13 cellular contexts compared by ENCODE assay signal in genomic region chr1:211705439-211706205, GRCh38. TPM values are rescaled to one million over a fixed set of nuclear protein-coding genes. Genes with fewer than 3 reads are reported as not detected.
A peak's percentile ranks its signal among the peaks of the same experiment; 100 is the strongest.
DNase-seq lines count a peak whose midpoint lies in the region; ATAC-seq, FAIRE-seq and TF ChIP-seq lines count a peak whose summit lies in the region.
"Had no signal": no experiment of that assay in that cellular context is flagged by ENCODE, and none has a peak within 500 bp of the region (broad histone marks: within the 10 kb centered on the region; RNA-seq: fewer than 3 reads in every experiment).

No MANE protein-coding gene starts in this region.

- peak; percentile 33; the same call in 2 of the 3 replicates for ATAC-seq in HepG2
- no peak for ATAC-seq in GM21825 (IDR thresholded peaks at IDR 0.05; ENCODE audit: unreplicated experiment)

- H3K9ac ChIP-seq in HepG2 (ENCODE audit: insufficient read depth, low read depth, low read length) (no peak overlapping the region), kidney (ENCODE audit: low read length in 2 of 2) (no peak overlapping the region)

- H4K20me1 ChIP-seq in HepG2 (ENCODE audit: insufficient read depth, low read length) = no peaks in the 10 kb centered on the region

- TF ChIP-seq CTCF in RWPE1 (conservative IDR thresholded peaks at IDR 0.05; ENCODE audit: low read depth) = no peak
- TF ChIP-seq CTCF in HepG2 (CRISPR knock-in tag; IDR thresholded peaks at IDR 0.05) = no peak
- no peak for TF ChIP-seq CTCF in kidney (IDR thresholded peaks at IDR 0.05; ENCODE audit: borderline replicate concordance, extremely low read depth, insufficient read depth)

- peaks cover 3 to 18% of the 10 kb centered on the region in 2 experiments; a peak in 2 of 5 replicates for H3K27me3 ChIP-seq in HepG2 (ENCODE audit: control insufficient read depth in 1 of 2, insufficient read depth in 2 of 2, low read length in 2 of 2)
- H3K27me3 ChIP-seq: ovary had no signal

- TF ChIP-seq EP300 in HepG2 (IDR thresholded peaks at IDR 0.05; ENCODE audit: low read depth in 2 of 2, low read length in 2 of 2) (no peak), HepG2 (CRISPR knock-in tag; IDR thresholded peaks at IDR 0.05; ENCODE audit: borderline replicate concordance) (no peak)

- H3K9me3 ChIP-seq in HepG2 (ENCODE audit: low read length) = no peaks in the 10 kb centered on the region
- H3K9me3 ChIP-seq in kidney (ENCODE audit: control insufficient read depth in 1 of 2, low read length in 2 of 2) = no peaks in the 10 kb centered on the region
- H3K9me3 ChIP-seq: ovary had no signal

- H3K4me1 ChIP-seq in HepG2 (ENCODE audit: insufficient read depth, low read length) = peaks cover 15% of the 10 kb centered on the region
- H3K4me1 ChIP-seq in kidney (ENCODE audit: control insufficient read depth in 1 of 2, insufficient read depth in 1 of 2, low read depth in 1 of 2, low read length in 2 of 2) = no peaks in the 10 kb centered on the region

- no peaks in the 10 kb centered on the region for H3K79me2 ChIP-seq in HepG2 (ENCODE audit: insufficient read depth, low read length)

- no peak for FAIRE-seq in H54 (lab: Jason Lieb, UNC)
- FAIRE-seq in HepG2 (lab: Jason Lieb, UNC) = no peak
- FAIRE-seq in kidney (lab: Jason Lieb, UNC) = no peak

- peak overlapping the region; percentile 81 for H3K27ac ChIP-seq in RWPE1
- no peak overlapping the region for H3K27ac ChIP-seq in HepG2 (ENCODE audit: extremely low read length, insufficient read depth, low read length)
- H3K27ac ChIP-seq in kidney (ENCODE audit: low read depth in 2 of 2, low read length in 2 of 2) = no peak overlapping the region
- H3K27ac ChIP-seq: ovary had no signal

- BruUV-seq in HepG2 (replicated peaks; lab: Mats Ljungman, UMichigan) = no TSS peak

- CTCF ChIA-PET in RWPE1 (lab: Yijun Ruan, JAX) = interaction anchor here (1.0 to 1.2 kb wide), 2 partner anchors 25 to 330 kb away, joined by 5 to 7 read pairs; partner anchors contain the start of genes DTL and INTS7
- CTCF ChIA-PET in HepG2 (lab: Yijun Ruan, JAX; ENCODE audit: low intra/inter-chr PET ratio, low total read pairs) = no interaction called here

- WGBS in HepG2 (ENCODE audit: low lambda C conversion rate) = 4% methylated on average over 5 of the region's 6 CpGs

- DNase-seq in DMS53 (lab: John Stamatoyannopoulos, UW) = peak; percentile 56
- DNase-seq in H54 (ENCODE audit: insufficient read length, low spot score) = peak; percentile 25
- peak; percentile 79 for DNase-seq in RWPE1 (ENCODE audit: low spot score)
- no peak for DNase-seq in HepG2 (ENCODE audit: low spot score)
- no peak for DNase-seq in kidney
- no peak for DNase-seq in T-helper 9 cell
- DNase-seq in NCI-H1417 treated with DMSO at 0.1 percent for 48 hours (lab: John Stamatoyannopoulos, UW) = no peak
- DNase-seq: effector CD4-positive, alpha-beta T cell; NCI-H1092; ovary; stimulated activated naive CD4-positive, alpha-beta T cell had no signal

- POLR2A ChIA-PET in RWPE1 (lab: Yijun Ruan, JAX; ENCODE audit: low non-redundant PET) = no interaction called here
- POLR2A ChIA-PET in HepG2 (lab: Yijun Ruan, JAX) = no interaction called here

- no peak overlapping the region for H3K4me2 ChIP-seq in HepG2 (ENCODE audit: low read depth, low read length)
- H3K4me2 ChIP-seq: smooth muscle cell had no signal

- H2AFZ ChIP-seq in HepG2 (ENCODE audit: low read length) = no peak overlapping the region

- no peak for TF ChIP-seq POLR2A in H54 (IDR thresholded peaks at IDR 0.05; ENCODE audit: low read depth, low read length)
- no peak for TF ChIP-seq POLR2A in HepG2 (IDR thresholded peaks at IDR 0.05; ENCODE audit: insufficient read depth in 1 of 2, low read depth in 2 of 2, low read length in 2 of 2)

- H3K4me3 ChIP-seq in HepG2 (replicated peaks in 1 of 3; ENCODE audit: insufficient read depth in 1 of 3, low read depth in 2 of 3, low read length in 3 of 3) = no peak overlapping the region
- H3K4me3 ChIP-seq in kidney (ENCODE audit: low read length in 2 of 2) = no peak overlapping the region
- H3K4me3 ChIP-seq: ovary, smooth muscle cell had no signal

- intact Hi-C loops in HepG2 (cut with micrococcal nuclease; ENCODE audit: unreplicated experiment) (no loop called here), kidney (cut with DNase I) (no loop called here)

- H3K36me3 ChIP-seq in HepG2 (replicated peaks in 1 of 2; ENCODE audit: control insufficient read depth in 1 of 2, insufficient read depth in 2 of 2, low read length in 2 of 2) = no peaks in the 10 kb centered on the region
- no peaks in the 10 kb centered on the region for H3K36me3 ChIP-seq in kidney (ENCODE audit: control insufficient read depth in 1 of 2, insufficient read depth in 2 of 2, low read length in 2 of 2)
- H3K36me3 ChIP-seq: ovary had no signal

- no peak for TF ChIP-seq RAD21 in HepG2 (CRISPR knock-in tag; IDR thresholded peaks at IDR 0.05)

- in situ Hi-C loops in HepG2 (cut with HindIII; ENCODE audit: extremely low pct_ligation_motif_present, low pct_unique_long_range_greater_than_20kb) = no loop called here

TF ChIP-seq in HepG2, 621 proteins besides CTCF, POLR2A, EP300 and RAD21 (continues in another document):
- TF ChIP-seq ZNF557 (CRISPR knock-in tag; IDR thresholded peaks at IDR 0.05) (no peak), MTF2 (CRISPR knock-in tag; IDR thresholded peaks at IDR 0.05; ENCODE audit: borderline replicate concordance) (no peak), PLRG1 (conservative IDR thresholded peaks at IDR 0.05) (no peak), ELF3 (CRISPR knock-in tag; IDR thresholded peaks at IDR 0.05) (no peak), MYC (CRISPR knock-in tag; IDR thresholded peaks at IDR 0.05; ENCODE audit: borderline replicate concordance) (no peak), ZZZ3 (CRISPR knock-in tag; IDR thresholded peaks at IDR 0.05; ENCODE audit: borderline replicate concordance) (no peak), ZNF563 (CRISPR knock-in tag; IDR thresholded peaks at IDR 0.05) (no peak), ZMYM3 (CRISPR knock-in tag; IDR thresholded peaks at IDR 0.05) (no peak), CSRNP2 (CRISPR knock-in tag; conservative IDR thresholded peaks at IDR 0.05; ENCODE audit: low read depth) (no peak), KDM5A (IDR thresholded peaks at IDR 0.05; ENCODE audit: borderline replicate concordance, low read length) (no peak), ZFY (CRISPR knock-in tag; IDR thresholded peaks at IDR 0.05) (no peak), TEAD3 (CRISPR knock-in tag; optimal IDR thresholded peaks at IDR 0.05; ENCODE audit: borderline replicate concordance) (no peak)
- TF ChIP-seq, protein P1, sequence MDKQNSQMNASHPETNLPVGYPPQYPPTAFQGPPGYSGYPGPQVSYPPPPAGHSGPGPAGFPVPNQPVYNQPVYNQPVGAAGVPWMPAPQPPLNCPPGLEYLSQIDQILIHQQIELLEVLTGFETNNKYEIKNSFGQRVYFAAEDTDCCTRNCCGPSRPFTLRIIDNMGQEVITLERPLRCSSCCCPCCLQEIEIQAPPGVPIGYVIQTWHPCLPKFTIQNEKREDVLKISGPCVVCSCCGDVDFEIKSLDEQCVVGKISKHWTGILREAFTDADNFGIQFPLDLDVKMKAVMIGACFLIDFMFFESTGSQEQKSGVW (CRISPR knock-in tag; IDR thresholded peaks at IDR 0.05; ENCODE audit: borderline replicate concordance) = no peak

RNA-seq across cellular contexts. Expression of gene NEK2, which starts 30.2 kb away (rescaled TPM):
- total RNA-seq in HepG2 (2016; rRNA removed; fragmentation: Illumina TruSeq; extraction: Trizol) (40.8 and 57.5 TPM in 2 replicates), kidney (0.35 TPM)
- total RNA-seq in HepG2 (2016; cell fraction: cytosol; rRNA removed; fragmentation: Illumina TruSeq; extraction: Trizol; ENCODE audit: low read depth) = 7.0 TPM in 2 replicates
- total RNA-seq in HepG2 (2016; cell fraction: insoluble cytoplasmic fraction; rRNA removed; fragmentation: Illumina TruSeq; extraction: Trizol) = 43.3 and 55.7 TPM in 2 replicates
- 15.1 and 15.5 TPM in 2 replicates for total RNA-seq in HepG2 (2016; cell fraction: membrane; rRNA removed; fragmentation: Illumina TruSeq; extraction: Trizol)
- 16.9 and 19.9 TPM in 2 replicates for total RNA-seq in HepG2 (2016; cell fraction: nucleus; rRNA removed; fragmentation: Illumina TruSeq; extraction: Trizol)
- polyA plus RNA-seq in HepG2 (2011; rRNA removed) (6.0 and 10.9 TPM in 2 replicates), kidney (ENCODE audit: insufficient read depth, low read depth, low replicate concordance) (not detected)
- polyA plus RNA-seq in HepG2 (2011; cell fraction: cytosol; rRNA removed) = 6.1 and 6.5 TPM in 2 replicates
- 4.6 TPM in 2 replicates for polyA plus RNA-seq in HepG2 (2011; cell fraction: nucleus; rRNA removed)
- 9.8 and 17.4 TPM in 2 replicates for polyA plus RNA-seq in HepG2 (2012)
- 2.6 and 2.8 TPM in 2 replicates for polyA plus RNA-seq in HepG2 (2016; cell fraction: cytosol; fragmentation: Illumina TruSeq; extraction: Trizol; ENCODE audit: low read depth)
- polyA plus RNA-seq in HepG2 (2016; cell fraction: insoluble cytoplasmic fraction; fragmentation: Illumina TruSeq; extraction: Trizol; ENCODE audit: low read depth) = 41.0 and 43.9 TPM in 2 replicates
- polyA plus RNA-seq in HepG2 (2016; cell fraction: membrane; fragmentation: Illumina TruSeq; extraction: Trizol; ENCODE audit: low read depth) = 5.1 and 5.7 TPM in 2 replicates
- polyA plus RNA-seq in HepG2 (2016; cell fraction: nucleus; fragmentation: Illumina TruSeq; extraction: Trizol; ENCODE audit: insufficient read depth, low read depth) = 18.2 and 19.2 TPM in 2 replicates
- polyA minus RNA-seq in HepG2 (2011; rRNA and poly(A)+ RNA removed; ENCODE audit: low replicate concordance) = 9.2 and 31.3 TPM in 2 replicates
- polyA minus RNA-seq in HepG2 (2011; cell fraction: cytosol; rRNA and poly(A)+ RNA removed) = 9.6 and 16.1 TPM in 2 replicates
- 10.6 and 16.0 TPM in 2 replicates for polyA minus RNA-seq in HepG2 (2011; cell fraction: nucleus; rRNA and poly(A)+ RNA removed)

Comparison
In these comparisons a context has a peak if more than half of its experiments do, and no peak if none do; other contexts are left out.
1. DNase-seq: peak in DMS53 (single experiment), H54 (single experiment) and RWPE1 (single experiment); none in HepG2 (single experiment), kidney (single experiment), T-helper 9 cell (single experiment) and NCI-H1417 treated with DMSO at 0.1 percent for 48 hours (single experiment).